26 cellular contexts compared by ENCODE assay signal in genomic region chr6:128235556-128235955, GRCh38.
DNase-seq lines count a peak whose midpoint lies in the region; ATAC-seq, FAIRE-seq and TF ChIP-seq lines count a peak whose summit lies in the region.
"Had no signal": no experiment of that assay in that cellular context is flagged by ENCODE, and none has a peak within 500 bp of the region (broad histone marks: within the 10 kb centered on the region; RNA-seq: fewer than 3 reads in every experiment).

No MANE protein-coding gene starts in this region.

- H3K9me3 Mint-ChIP-seq in chondrocyte (ENCODE audit: low read depth) = no peaks in the 10 kb centered on the region
- H3K9me3 Mint-ChIP-seq: activated CD4-positive, alpha-beta memory T cell treated with anti-CD3 and anti-CD28 coated beads, Interleukin-2, amount 10 ng/mL, durations not matched to agents 7 days and 5 days; effector memory CD8-positive, alpha-beta T cell; stimulated activated effector memory CD8-positive, alpha-beta T cell treated with anti-CD3 and anti-CD28 coated beads, Interleukin-12 subunit alpha, Interleukin-12 subunit beta, amount 100 ng/mL, for 72 hours had no signal

- TF ChIP-seq CTCF in chondrocyte (IDR thresholded peaks at IDR 0.05) (no peak), keratinocyte (optimal IDR thresholded peaks at IDR 0.05 in 1 of 3, IDR thresholded peaks at IDR 0.05 in 1 of 3, conservative IDR thresholded peaks at IDR 0.05 in 1 of 3; ENCODE audit: extremely low read depth in 1 of 3, insufficient read depth in 2 of 3, low read length in 3 of 3) (no peak), uterus (IDR thresholded peaks at IDR 0.05) (no peak)

- no peak for TF ChIP-seq POLR2A in uterus (IDR thresholded peaks at IDR 0.05)
- no peak for TF ChIP-seq POLR2A in GM12892 (IDR thresholded peaks at IDR 0.05; ENCODE audit: low read depth, low read length)

- H3K4me1 Mint-ChIP-seq in chondrocyte (ENCODE audit: low read depth) = peaks cover 19% of the 10 kb centered on the region
- H3K4me1 Mint-ChIP-seq: activated CD4-positive, alpha-beta memory T cell treated with anti-CD3 and anti-CD28 coated beads, Interleukin-2, amount 10 ng/mL, durations not matched to agents 7 days and 5 days; stimulated activated effector memory CD8-positive, alpha-beta T cell treated with anti-CD3 and anti-CD28 coated beads, Interleukin-12 subunit alpha, Interleukin-12 subunit beta, amount 100 ng/mL, for 72 hours had no signal

- in situ Hi-C loops in ACHN (cut with HindIII; ENCODE audit: low pct_ligation_motif_present, low pct_unique_long_range_greater_than_20kb, low sequenced_read_pairs) = no loop called here

- H3K4me1 ChIP-seq in keratinocyte (ENCODE audit: control insufficient read depth, extremely low read depth, insufficient read depth, low read length) = peaks cover 4% of the 10 kb centered on the region
- H3K4me1 ChIP-seq in uterus = no peaks in the 10 kb centered on the region
- H3K4me1 ChIP-seq: left lung, Peyer's patch, suprapubic skin had no signal

- no peaks in the 10 kb centered on the region for H3K27me3 Mint-ChIP-seq in chondrocyte (ENCODE audit: low read depth)
- H3K27me3 Mint-ChIP-seq: activated CD4-positive, alpha-beta memory T cell treated with anti-CD3 and anti-CD28 coated beads, Interleukin-2, amount 10 ng/mL, durations not matched to agents 7 days and 5 days; effector memory CD8-positive, alpha-beta T cell had no signal

- dilution Hi-C loops in keratinocyte (cut with MboI; ENCODE audit: extremely low pct_ligation_motif_present, low sequenced_read_pairs) = no loop called here

- no peak overlapping the region for H3K9ac ChIP-seq in keratinocyte (ENCODE audit: control insufficient read depth, extremely low read depth, insufficient read depth, low read length)
- H3K9ac ChIP-seq: BLaER1 had no signal

- H3K27ac Mint-ChIP-seq in chondrocyte (ENCODE audit: unreplicated experiment) = peak overlapping the region; percentile 46
- H3K27ac Mint-ChIP-seq: activated CD4-positive, alpha-beta memory T cell treated with anti-CD3 and anti-CD28 coated beads, Interleukin-2, amount 10 ng/mL, durations not matched to agents 7 days and 5 days; effector memory CD8-positive, alpha-beta T cell; stimulated activated effector memory CD8-positive, alpha-beta T cell treated with anti-CD3 and anti-CD28 coated beads, Interleukin-12 subunit alpha, Interleukin-12 subunit beta, amount 100 ng/mL, for 72 hours had no signal

- peaks cover 3% of the 10 kb centered on the region for H3K79me2 ChIP-seq in keratinocyte (ENCODE audit: control insufficient read depth, insufficient read depth, low read length)

- H3K36me3 ChIP-seq in keratinocyte (ENCODE audit: control insufficient read depth in 2 of 2, extremely low read depth in 1 of 2, insufficient read depth in 2 of 2, low read length in 2 of 2) = peaks cover 0 to 8% of the 10 kb centered on the region in 2 experiments
- no peaks in the 10 kb centered on the region for H3K36me3 ChIP-seq in uterus
- H3K36me3 ChIP-seq: BLaER1, left lung, Peyer's patch, suprapubic skin had no signal

- no peak overlapping the region for H3K4me3 ChIP-seq in keratinocyte (ENCODE audit: control insufficient read depth in 2 of 3, extremely low read depth in 1 of 3, insufficient read depth in 2 of 3, low read depth in 1 of 3, low read length in 3 of 3)
- H3K4me3 ChIP-seq in uterus = no peak overlapping the region
- H3K4me3 ChIP-seq: BLaER1, body of pancreas, heart right ventricle, left lung, Peyer's patch, suprapubic skin had no signal

- H3K27me3 ChIP-seq in keratinocyte (ENCODE audit: control insufficient read depth, extremely low read depth, insufficient read depth, low read length) = no peaks in the 10 kb centered on the region
- no peaks in the 10 kb centered on the region for H3K27me3 ChIP-seq in uterus
- H3K27me3 ChIP-seq: BLaER1, body of pancreas, heart right ventricle, left lung, Peyer's patch, suprapubic skin had no signal

- no peaks in the 10 kb centered on the region for H4K20me1 ChIP-seq in keratinocyte (ENCODE audit: control insufficient read depth, extremely low read depth, insufficient read depth, low read length)
- H4K20me1 ChIP-seq: BLaER1 had no signal

- H3K4me2 ChIP-seq in keratinocyte (ENCODE audit: control insufficient read depth, extremely low read depth, insufficient read depth, low read depth, low read length) = no peak overlapping the region
- H3K4me2 ChIP-seq: BLaER1 had no signal

- H3K36me3 Mint-ChIP-seq in chondrocyte (ENCODE audit: low read depth) = no peaks in the 10 kb centered on the region
- H3K36me3 Mint-ChIP-seq: stimulated activated effector memory CD8-positive, alpha-beta T cell treated with anti-CD3 and anti-CD28 coated beads, Interleukin-12 subunit alpha, Interleukin-12 subunit beta, amount 100 ng/mL, for 72 hours had no signal

- H3K9me1 ChIP-seq in keratinocyte (ENCODE audit: control insufficient read depth, extremely low read depth, insufficient read depth, low read length) = no peaks in the 10 kb centered on the region

- H3K4me3 Mint-ChIP-seq in chondrocyte (ENCODE audit: unreplicated experiment) = no peak overlapping the region
- H3K4me3 Mint-ChIP-seq: activated CD4-positive, alpha-beta memory T cell treated with anti-CD3 and anti-CD28 coated beads, Interleukin-2, amount 10 ng/mL, durations not matched to agents 7 days and 5 days; effector memory CD8-positive, alpha-beta T cell; stimulated activated effector memory CD8-positive, alpha-beta T cell treated with anti-CD3 and anti-CD28 coated beads, Interleukin-12 subunit alpha, Interleukin-12 subunit beta, amount 100 ng/mL, for 72 hours had no signal

- DNase-seq in ACHN (peak; percentile 46), M059J (ENCODE audit: low read depth) (peak; percentile 41), chondrocyte (ENCODE audit: low spot score) (no peak), keratinocyte (ENCODE audit: low read depth, low spot score) (peak; percentile 9), NCI-H82 (lab: John Stamatoyannopoulos, UW) (no peak), uterus (no peak), GM12892 (ENCODE audit: insufficient read length) (no peak)
- DNase-seq: activated CD4-positive, alpha-beta memory T cell treated with anti-CD3 and anti-CD28 coated beads, Interleukin-2, amount 10 ng/mL, durations not matched to agents 7 days and 5 days; activated CD4-positive, CD25-positive, alpha-beta regulatory T cell treated with anti-CD3 and anti-CD28 coated beads, Interleukin-2, amount 50 U/mL, for 72 hours; activated gamma-delta T cell; activated T-cell treated with anti-CD3 and anti-CD28 coated beads for 4 hours; body of pancreas; Calu3; effector memory CD8-positive, alpha-beta T cell; heart right ventricle; left lung; NCI-H446 treated with DMSO at 0.1 percent for 48 hours; NK-92 treated with Interleukin-12 subunit alpha and Interleukin-12 subunit beta, amount 100 ng/mL, for 24 hours; Peyer's patch; T-helper 1 cell had no signal

- no peak for ATAC-seq in HG02759 (IDR thresholded peaks at IDR 0.05; ENCODE audit: unreplicated experiment)
- ATAC-seq: body of pancreas; effector memory CD8-positive, alpha-beta T cell; heart right ventricle; left lung; stimulated activated effector memory CD8-positive, alpha-beta T cell treated with anti-CD3 and anti-CD28 coated beads, Interleukin-12 subunit alpha, Interleukin-12 subunit beta, amount 100 ng/mL, for 72 hours had no signal

- peak; percentile 51 for FAIRE-seq in keratinocyte (lab: Jason Lieb, UNC)
- FAIRE-seq in GM12892 (lab: Jason Lieb, UNC) = no peak
- FAIRE-seq: H54 had no signal

- H2AFZ ChIP-seq in keratinocyte (ENCODE audit: control insufficient read depth, low read length) = no peak overlapping the region

- H3K27ac ChIP-seq in keratinocyte (ENCODE audit: control insufficient read depth, insufficient read depth, low read length) (peak overlapping the region; percentile 33), uterus (no peak overlapping the region)
- H3K27ac ChIP-seq: BLaER1, body of pancreas, heart right ventricle, HL-60, left lung, Peyer's patch, suprapubic skin had no signal

- intact Hi-C loops in uterus (cut with DNase I; ENCODE audit: low total_unique reads) = no loop called here

- no peaks in the 10 kb centered on the region for H3K9me3 ChIP-seq in keratinocyte (ENCODE audit: control insufficient read depth, low read depth, low read length)
- no peaks in the 10 kb centered on the region for H3K9me3 ChIP-seq in uterus
- H3K9me3 ChIP-seq: BLaER1, body of pancreas, heart right ventricle, left lung, Peyer's patch, suprapubic skin had no signal

Comparison
In these comparisons a context has a peak if more than half of its experiments do, and no peak if none do; other contexts are left out.
1. DNase-seq: peak in ACHN (single experiment), M059J (single experiment) and keratinocyte (single experiment); none in chondrocyte (single experiment), NCI-H82 (single experiment), uterus (0 of 2) and GM12892 (single experiment).